In genomic region chr1:166974647-166975345, GRCh38 we compare ENCODE assay signal across 9 cellular contexts. TPM values are rescaled to one million over a fixed set of nuclear protein-coding genes. Genes with fewer than 3 reads are reported as not detected.
A peak's percentile ranks its signal among the peaks of the same experiment; 100 is the strongest.
DNase-seq lines count a peak whose midpoint lies in the region; ATAC-seq and FAIRE-seq lines count a peak whose summit lies in the region.
"Had no signal": no experiment of that assay in that cellular context is flagged by ENCODE, and none has a peak within 500 bp of the region (broad histone marks: within the 10 kb centered on the region; RNA-seq: fewer than 3 reads in every experiment).

No MANE protein-coding gene starts in this region.

- peaks cover 41% of the 10 kb centered on the region for H3K27me3 ChIP-seq in CD4-positive, CD25-positive, alpha-beta regulatory T cell (ENCODE audit: control insufficient read depth, insufficient read depth, low read length)
- peaks cover 0 to 2% of the 10 kb centered on the region in 2 donors for H3K27me3 ChIP-seq in small intestine (ENCODE audit: control insufficient read depth in 2 of 2, insufficient read depth in 2 of 2, low read length in 2 of 2)

- peak overlapping the region in 2 of 3 donors; percentile 46 to 49 for H3K27ac Mint-ChIP-seq in CD4-positive, CD25-positive, alpha-beta regulatory T cell
- peak overlapping the region; percentile 21 for H3K27ac Mint-ChIP-seq in activated CD8-positive, alpha-beta memory T cell treated with anti-CD3 and anti-CD28 coated beads, Interleukin-2, amount 10 ng/mL, durations not matched to agents 7 days and 5 days

- H3K4me3 Mint-ChIP-seq in CD4-positive, CD25-positive, alpha-beta regulatory T cell, result peak overlapping the region; percentile 75 to 93 (median 85)
- peak overlapping the region; percentile 81 for H3K4me3 Mint-ChIP-seq in activated CD8-positive, alpha-beta memory T cell treated with anti-CD3 and anti-CD28 coated beads, Interleukin-2, amount 10 ng/mL, durations not matched to agents 7 days and 5 days

- CTCF ChIA-PET in activated CD8-positive, alpha-beta memory T cell treated with anti-CD3 and anti-CD28 coated beads, Interleukin-2, amount 10 ng/mL, durations not matched to agents 7 days and 5 days (lab: Charles Lee), result interaction anchor here (0.9 to 3.5 kb wide), 4 partner anchors 60 to 85 kb away, joined by 3 to 17 read pairs (median 4); no protein-coding TSS in a partner anchor

- H3K27me3 Mint-ChIP-seq in CD4-positive, CD25-positive, alpha-beta regulatory T cell, result peaks cover 82% of the 10 kb centered on the region
- peaks cover 44% of the 10 kb centered on the region for H3K27me3 Mint-ChIP-seq in activated CD8-positive, alpha-beta memory T cell treated with anti-CD3 and anti-CD28 coated beads, Interleukin-2, amount 10 ng/mL, durations not matched to agents 7 days and 5 days

- H3K4me1 Mint-ChIP-seq in CD4-positive, CD25-positive, alpha-beta regulatory T cell, result peaks cover 0 to 15% (median 6%) of the 10 kb centered on the region in 4 donors
- H3K4me1 Mint-ChIP-seq in activated CD8-positive, alpha-beta memory T cell treated with anti-CD3 and anti-CD28 coated beads, Interleukin-2, amount 10 ng/mL, durations not matched to agents 7 days and 5 days, result peaks cover 41% of the 10 kb centered on the region

- H3K4me1 ChIP-seq in CD4-positive, CD25-positive, alpha-beta regulatory T cell (ENCODE audit: control insufficient read depth, insufficient read depth, low read length, poor library complexity, severe bottlenecking), result peaks cover 12% of the 10 kb centered on the region
- H3K4me1 ChIP-seq in small intestine (ENCODE audit: control insufficient read depth in 2 of 2, insufficient read depth in 1 of 2, low read depth in 1 of 2, low read length in 1 of 2), result no peaks in the 10 kb centered on the region

- H3K9me3 ChIP-seq in CD4-positive, CD25-positive, alpha-beta regulatory T cell (ENCODE audit: control insufficient read depth in 2 of 2, low read length in 2 of 2), result no peaks in the 10 kb centered on the region
- H3K9me3 ChIP-seq in small intestine (ENCODE audit: control insufficient read depth, low read depth), result no peaks in the 10 kb centered on the region

- 1 to 3% (median 2%) methylated on average over 17 of the region's 17 CpGs for WGBS in small intestine, 3 donors

- no peak overlapping the region for H3K27ac ChIP-seq in CD4-positive, CD25-positive, alpha-beta regulatory T cell (ENCODE audit: insufficient read depth, low read length, poor library complexity, severe bottlenecking)
- H3K27ac ChIP-seq in small intestine (ENCODE audit: low read depth in 1 of 2, low read length in 1 of 2), result no peak overlapping the region

- H3K4me3 ChIP-seq in CD4-positive, CD25-positive, alpha-beta regulatory T cell (ENCODE audit: low read depth, low read length), result peak overlapping the region; percentile 67
- H3K4me3 ChIP-seq in small intestine (ENCODE audit: low read depth in 1 of 2, low read length in 2 of 2), result peak overlapping the region; percentile 63 to 81

- no peaks in the 10 kb centered on the region for H3K36me3 Mint-ChIP-seq in CD4-positive, CD25-positive, alpha-beta regulatory T cell
- no peaks in the 10 kb centered on the region for H3K36me3 Mint-ChIP-seq in activated CD8-positive, alpha-beta memory T cell treated with anti-CD3 and anti-CD28 coated beads, Interleukin-2, amount 10 ng/mL, durations not matched to agents 7 days and 5 days

- no peak for ATAC-seq in CD4-positive, CD25-positive, alpha-beta regulatory T cell (ENCODE audit: low read depth in 2 of 2)
- ATAC-seq in activated CD8-positive, alpha-beta memory T cell treated with anti-CD3 and anti-CD28 coated beads, Interleukin-2, amount 10 ng/mL, durations not matched to agents 7 days and 5 days, result no peak
- no peak for ATAC-seq in GM19397 (IDR thresholded peaks at IDR 0.05; ENCODE audit: unreplicated experiment)

- H3K9me3 Mint-ChIP-seq in CD4-positive, CD25-positive, alpha-beta regulatory T cell, result no peaks in the 10 kb centered on the region
- H3K9me3 Mint-ChIP-seq in activated CD8-positive, alpha-beta memory T cell treated with anti-CD3 and anti-CD28 coated beads, Interleukin-2, amount 10 ng/mL, durations not matched to agents 7 days and 5 days (ENCODE audit: low read depth), result no peaks in the 10 kb centered on the region

- H3K36me3 ChIP-seq in CD4-positive, CD25-positive, alpha-beta regulatory T cell (ENCODE audit: control insufficient read depth, insufficient read depth, low read length), result no peaks in the 10 kb centered on the region
- no peaks in the 10 kb centered on the region for H3K36me3 ChIP-seq in small intestine (ENCODE audit: control insufficient read depth in 2 of 2, insufficient read depth in 2 of 2, low read length in 2 of 2)

- no peak for FAIRE-seq in small intestine (lab: Jason Lieb, UNC)

- peak in 2 of 3 donors; percentile 13 to 42 for DNase-seq in CD4-positive, CD25-positive, alpha-beta regulatory T cell
- DNase-seq in HK-2 (ENCODE audit: unreplicated experiment) (peak; percentile 18), germinal center (ENCODE audit: low spot score) (peak; percentile 23), small intestine (peak; percentile 4), NCI-H2029 treated with DMSO at 0.1 percent for 48 hours (lab: John Stamatoyannopoulos, UW) (no peak), GDM1 (lab: John Stamatoyannopoulos, UW) (no peak)
- peak; percentile 49 for DNase-seq in activated CD8-positive, alpha-beta memory T cell treated with anti-CD3 and anti-CD28 coated beads, Interleukin-2, amount 10 ng/mL, durations not matched to agents 7 days and 5 days

RNA-seq across cellular contexts. Expression of gene ILDR2, which starts 0.5 kb away (rescaled TPM):
- 0.67 TPM for total RNA-seq in CD4-positive, CD25-positive, alpha-beta regulatory T cell
- polyA plus RNA-seq in CD4-positive, CD25-positive, alpha-beta regulatory T cell, result under 1 TPM in 1 of 4 donors, not detected in 3; 0.29 TPM
- 1 to 10 TPM; 7.4 to 7.9 TPM for total RNA-seq in activated CD8-positive, alpha-beta memory T cell treated with anti-CD3 and anti-CD28 coated beads, Interleukin-2, amount 10 ng/mL, durations not matched to agents 7 days and 5 days
- polyA plus RNA-seq in small intestine, result under 1 TPM in 1 of 3 donors, not detected in 2; 0.34 TPM
- total RNA-seq: pulmonary artery endothelial cell had no signal

RNA-seq across cellular contexts. Expression of gene MAEL, which starts 14.3 kb away (rescaled TPM):
- not detected for total RNA-seq in CD4-positive, CD25-positive, alpha-beta regulatory T cell
- under 1 TPM in 1 of 4 donors, not detected in 3; 0.25 TPM for polyA plus RNA-seq in CD4-positive, CD25-positive, alpha-beta regulatory T cell
- total RNA-seq in activated CD8-positive, alpha-beta memory T cell treated with anti-CD3 and anti-CD28 coated beads, Interleukin-2, amount 10 ng/mL, durations not matched to agents 7 days and 5 days, result under 1 TPM in 1 of 2 experiments, not detected in 1; 0.38 TPM
- under 1 TPM in 1 of 3 donors, not detected in 2; 0.10 TPM for polyA plus RNA-seq in small intestine
- total RNA-seq: pulmonary artery endothelial cell had no signal

Comparison
In these comparisons a context has a peak if more than half of its experiments do, and no peak if none do; other contexts are left out.
1. DNase-seq: peak in CD4-positive, CD25-positive, alpha-beta regulatory T cell (2 of 3), HK-2 (single experiment), activated CD8-positive, alpha-beta memory T cell treated with anti-CD3 and anti-CD28 coated beads, Interleukin-2, amount 10 ng/mL, durations not matched to agents 7 days and 5 days (single experiment), germinal center (single experiment) and small intestine (single experiment); none in NCI-H2029 treated with DMSO at 0.1 percent for 48 hours (single experiment) and GDM1 (single experiment).